13 cellular contexts compared by ENCODE assay signal in the genomic region with DNA sequence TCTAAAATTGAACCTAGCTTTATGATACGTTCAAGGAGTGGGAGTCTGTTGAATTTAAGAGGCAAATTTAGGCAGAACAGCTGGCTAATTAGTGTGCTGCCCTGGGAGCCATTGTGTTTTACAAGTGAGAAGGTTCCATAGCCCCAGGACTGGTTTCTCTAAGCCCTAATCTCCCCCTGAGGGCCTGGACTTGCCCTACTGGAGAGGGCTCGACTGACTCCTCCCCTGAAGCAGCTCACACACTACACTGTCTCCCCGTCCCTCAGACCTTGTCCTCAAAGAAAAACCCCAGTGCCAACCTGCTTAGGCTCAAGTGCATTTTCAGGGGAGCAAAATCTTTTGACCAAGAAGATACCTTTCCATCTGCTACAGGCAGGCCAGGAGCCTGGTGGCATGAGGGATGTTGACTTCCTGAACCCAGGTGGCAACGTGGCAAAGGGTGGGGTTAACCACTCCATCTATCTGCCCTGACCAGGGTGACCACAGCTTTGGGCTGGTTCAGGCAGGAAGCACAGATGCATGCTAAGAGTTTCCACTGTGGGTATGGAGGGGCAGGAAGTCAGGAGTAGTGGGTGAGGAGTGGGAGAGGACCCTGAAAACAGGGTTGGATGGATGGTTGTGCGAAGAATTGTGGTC.
DNase-seq lines count a peak whose midpoint lies in the region; ATAC-seq and TF ChIP-seq lines count a peak whose summit lies in the region.
"Had no signal": no experiment of that assay in that cellular context is flagged by ENCODE, and none has a peak within 500 bp of the region (broad histone marks: within the 10 kb centered on the region; RNA-seq: fewer than 3 reads in every experiment).

No MANE protein-coding gene starts in this region.

- H3K4me3 ChIP-seq in coronary artery = no peak overlapping the region

- peaks cover 5% of the 10 kb centered on the region for H3K36me3 Mint-ChIP-seq in activated T-helper 17 cell treated with anti-CD3 and anti-CD28 coated beads, Interleukin-2, amount 50 U/mL, for 72 hours (ENCODE audit: low read depth)
- peaks cover 2% of the 10 kb centered on the region for H3K36me3 Mint-ChIP-seq in progenitor cell of endocrine pancreas (ENCODE audit: insufficient read depth)
- H3K36me3 Mint-ChIP-seq in HFFc6 (ENCODE audit: low read depth) = peaks cover 17% of the 10 kb centered on the region

- peaks cover 9% of the 10 kb centered on the region for H3K9me3 Mint-ChIP-seq in activated T-helper 17 cell treated with anti-CD3 and anti-CD28 coated beads, Interleukin-2, amount 50 U/mL, for 72 hours
- H3K9me3 Mint-ChIP-seq in progenitor cell of endocrine pancreas (ENCODE audit: low read depth) (peaks cover 27% of the 10 kb centered on the region), HFFc6 (peaks cover 70% of the 10 kb centered on the region)

- H3K4me1 Mint-ChIP-seq in activated T-helper 17 cell treated with anti-CD3 and anti-CD28 coated beads, Interleukin-2, amount 50 U/mL, for 72 hours = peaks cover 59% of the 10 kb centered on the region
- peaks cover 23% of the 10 kb centered on the region for H3K4me1 Mint-ChIP-seq in progenitor cell of endocrine pancreas (ENCODE audit: low read depth)
- no peaks in the 10 kb centered on the region for H3K4me1 Mint-ChIP-seq in HFFc6 (ENCODE audit: low read depth)

- TF ChIP-seq CTCF in progenitor cell of endocrine pancreas (IDR thresholded peaks at IDR 0.05; ENCODE audit: unreplicated experiment) = no peak
- TF ChIP-seq CTCF in HFFc6 (IDR thresholded peaks at IDR 0.05) = no peak
- TF ChIP-seq CTCF in coronary artery (IDR thresholded peaks at IDR 0.05) = no peak

- ATAC-seq in activated T-helper 17 cell treated with anti-CD3 and anti-CD28 coated beads, Interleukin-2, amount 50 U/mL, for 72 hours (replicated peaks) = peak; percentile 66

- H3K27ac ChIP-seq in coronary artery = no peak overlapping the region

- no peaks in the 10 kb centered on the region for H3K27me3 Mint-ChIP-seq in activated T-helper 17 cell treated with anti-CD3 and anti-CD28 coated beads, Interleukin-2, amount 50 U/mL, for 72 hours
- no peaks in the 10 kb centered on the region for H3K27me3 Mint-ChIP-seq in progenitor cell of endocrine pancreas
- peaks cover 1% of the 10 kb centered on the region for H3K27me3 Mint-ChIP-seq in HFFc6 (ENCODE audit: insufficient read depth)

- peak overlapping the region; percentile 76 for H3K27ac Mint-ChIP-seq in activated T-helper 17 cell treated with anti-CD3 and anti-CD28 coated beads, Interleukin-2, amount 50 U/mL, for 72 hours
- peak overlapping the region; percentile 80 for H3K27ac Mint-ChIP-seq in progenitor cell of endocrine pancreas
- no peak overlapping the region for H3K27ac Mint-ChIP-seq in HFFc6

- DNase-seq in activated CD8-positive, alpha-beta memory T cell treated with anti-CD3 and anti-CD28 coated beads for 24 hours = peak; percentile 72
- no peak for DNase-seq in activated CD8-positive, alpha-beta memory T cell treated with anti-CD3 and anti-CD28 coated beads, Interleukin-2, amount 50 U/mL, for 4 hours
- DNase-seq in NCI-H345 (lab: John Stamatoyannopoulos, UW) (peak; percentile 36), progenitor cell of endocrine pancreas (ENCODE audit: low spot score, unreplicated experiment) (no peak), HFFc6 (no peak), T1000 (lab: John Stamatoyannopoulos, UW) (no peak), coronary artery (ENCODE audit: low spot score) (no peak)
- DNase-seq: amniotic stem cell; cortex of kidney; NCI-H774; stimulated activated CD4-positive, alpha-beta T cell treated with anti-CD3 and anti-CD28 coated beads, Interleukin-1b, Interleukin-23, amount 100 ng/mL, for 48 hours; stimulated activated naive CD4-positive, alpha-beta T cell had no signal

- peak overlapping the region; percentile 54 for H3K4me3 Mint-ChIP-seq in activated T-helper 17 cell treated with anti-CD3 and anti-CD28 coated beads, Interleukin-2, amount 50 U/mL, for 72 hours
- H3K4me3 Mint-ChIP-seq in progenitor cell of endocrine pancreas (ENCODE audit: low read depth) = no peak overlapping the region
- no peak overlapping the region for H3K4me3 Mint-ChIP-seq in HFFc6

Comparison
In these comparisons a context has a peak if more than half of its experiments do, and no peak if none do; other contexts are left out.
1. DNase-seq: peak in activated CD8-positive, alpha-beta memory T cell treated with anti-CD3 and anti-CD28 coated beads for 24 hours (single experiment) and NCI-H345 (single experiment); none in activated CD8-positive, alpha-beta memory T cell treated with anti-CD3 and anti-CD28 coated beads, Interleukin-2, amount 50 U/mL, for 4 hours (single experiment), progenitor cell of endocrine pancreas (single experiment), HFFc6 (single experiment), T1000 (single experiment) and coronary artery (single experiment).